8 cellular contexts compared by ENCODE assay signal in the genomic region with DNA sequence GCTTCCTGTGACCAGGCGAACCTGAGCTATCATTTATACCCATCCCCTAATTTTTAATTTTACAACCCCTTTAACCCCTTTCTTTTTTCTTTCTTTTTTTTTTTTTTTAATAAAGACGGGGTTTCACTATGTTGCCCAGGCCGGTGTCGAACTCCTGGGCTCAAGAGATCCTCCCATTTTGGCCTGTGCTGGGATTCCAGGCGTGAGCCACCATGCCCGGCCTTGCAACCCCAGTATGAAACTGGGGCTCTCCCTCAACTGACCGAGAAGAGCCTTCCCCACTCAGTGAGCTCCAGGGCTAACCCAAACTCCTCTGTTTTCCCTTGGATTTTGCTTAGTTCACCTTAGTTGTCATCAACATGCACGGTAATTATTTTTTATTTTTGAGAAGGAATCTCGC. TPM values are rescaled to one million over a fixed set of nuclear protein-coding genes. Genes with fewer than 3 reads are reported as not detected.
DNase-seq lines count a peak whose midpoint lies in the region; ATAC-seq and TF ChIP-seq lines count a peak whose summit lies in the region.

No MANE protein-coding gene starts in this region.

- TF ChIP-seq CTCF in BJ (IDR thresholded peaks at IDR 0.05; ENCODE audit: insufficient read depth, low read depth, low read length) (no peak), coronary artery (IDR thresholded peaks at IDR 0.05) (no peak)

- H3K36me3 Mint-ChIP-seq in naive thymus-derived CD8-positive, alpha-beta T cell: peaks cover 3 to 43% (median 5%) of the 10 kb centered on the region in 3 donors

- H3K27me3 Mint-ChIP-seq in naive thymus-derived CD8-positive, alpha-beta T cell: no peaks in the 10 kb centered on the region

- no peaks in the 10 kb centered on the region for H3K9me3 Mint-ChIP-seq in naive thymus-derived CD8-positive, alpha-beta T cell

- H3K36me3 ChIP-seq in BJ (ENCODE audit: control insufficient read depth, insufficient read depth, low read length): no peaks in the 10 kb centered on the region
- H3K36me3 ChIP-seq in KOPT-K1 (ENCODE audit: insufficient read depth, low read length): peaks cover 41% of the 10 kb centered on the region

- peak overlapping the region; percentile 97 to 100 (median 99) for H3K27ac Mint-ChIP-seq in naive thymus-derived CD8-positive, alpha-beta T cell

- POLR2A ChIA-PET in BJ (lab: Charles Lee): interaction anchor here (0.9 kb wide), 1 partner anchor 16 kb away, joined by 3 read pairs; a partner anchor contains a TSS
- POLR2A ChIA-PET in naive thymus-derived CD8-positive, alpha-beta T cell (lab: Charles Lee): interaction anchor here (0.5 to 8.2 kb wide), 12 partner anchors 9 to 710 kb away, joined by 3 to 109 read pairs (median 4); a partner anchor contains a TSS

- CTCF ChIA-PET in BJ (lab: Yijun Ruan, JAX): interaction anchor here (1.3 to 7.5 kb wide), 5 partner anchors 10 to 564 kb away, joined by 3 to 76 read pairs (median 6); a partner anchor contains a TSS

- H3K27ac ChIP-seq in KOPT-K1 (ENCODE audit: low read depth, low read length, poor library complexity, severe bottlenecking) (peak overlapping the region; percentile 92), coronary artery (peak overlapping the region in 1 of 2 donors; percentile 83)

- H3K4me3 ChIP-seq in BJ (ENCODE audit: low read depth, low read length) (peak overlapping the region; percentile 82), coronary artery (peak overlapping the region; percentile 89)

- ATAC-seq in naive thymus-derived CD8-positive, alpha-beta T cell: no peak
- ATAC-seq in HG02852 (IDR thresholded peaks at IDR 0.05; ENCODE audit: unreplicated experiment): no peak

- H3K4me1 Mint-ChIP-seq in naive thymus-derived CD8-positive, alpha-beta T cell: peaks cover 26 to 73% (median 55%) of the 10 kb centered on the region in 4 donors

- no peak for DNase-seq in BJ (ENCODE audit: low read depth)
- no peak for DNase-seq in coronary artery (ENCODE audit: low spot score)
- no peak for DNase-seq in naive thymus-derived CD8-positive, alpha-beta T cell
- no peak for DNase-seq in SKM-1 (lab: John Stamatoyannopoulos, UW; ENCODE audit: unreplicated experiment)
- no peak for DNase-seq in NOMO-1 treated with dmso at 0.1 percent for 144 hours (lab: John Stamatoyannopoulos, UW; ENCODE audit: unreplicated experiment)
- no peak for DNase-seq in islet precursor cell

- no peaks in the 10 kb centered on the region for H3K27me3 ChIP-seq in BJ (ENCODE audit: control insufficient read depth, insufficient read depth, low read length)

- no peaks in the 10 kb centered on the region for H3K9me3 ChIP-seq in KOPT-K1 (ENCODE audit: insufficient read depth, low read length, poor library complexity, severe bottlenecking)

- peak overlapping the region; percentile 88 to 100 (median 98) for H3K4me3 Mint-ChIP-seq in naive thymus-derived CD8-positive, alpha-beta T cell

RNA-seq across cellular contexts. Expression of a gene that starts 1.0 kb away (rescaled TPM):
- 14.2 and 35.7 TPM in 2 replicates for polyA plus RNA-seq in BJ (2011; rRNA removed)
- 19.2 and 19.3 TPM in 2 replicates for polyA minus RNA-seq in BJ (2011; rRNA and poly(A)+ RNA removed)
- total RNA-seq in naive thymus-derived CD8-positive, alpha-beta T cell: 10 to 100 TPM; 69.4 to 74.4 TPM
- polyA plus RNA-seq in naive thymus-derived CD8-positive, alpha-beta T cell: 10 to 100 TPM; 28.3 to 30.7 (median 29.5) TPM

RNA-seq across cellular contexts. Expression of a gene that starts 1.3 kb away (rescaled TPM):
- 163 and 327 TPM in 2 replicates for polyA plus RNA-seq in BJ (2011; rRNA removed)
- polyA minus RNA-seq in BJ (2011; rRNA and poly(A)+ RNA removed): 19.2 and 26.2 TPM in 2 replicates
- total RNA-seq in naive thymus-derived CD8-positive, alpha-beta T cell: 100 to 1,000 TPM in 1 of 2 experiments, 10 to 100 TPM in 1; 91.1 to 104 TPM
- polyA plus RNA-seq in naive thymus-derived CD8-positive, alpha-beta T cell: 100 to 1,000 TPM; 331 to 412 (median 399) TPM

RNA-seq across cellular contexts. Expression of a gene that starts 16.4 kb away (rescaled TPM):
- polyA plus RNA-seq in BJ (2011; rRNA removed): 8.6 and 22.9 TPM in 2 replicates
- 6.3 and 7.8 TPM in 2 replicates for polyA minus RNA-seq in BJ (2011; rRNA and poly(A)+ RNA removed)
- total RNA-seq in naive thymus-derived CD8-positive, alpha-beta T cell: 10 to 100 TPM; 54.9 to 59.3 TPM
- polyA plus RNA-seq in naive thymus-derived CD8-positive, alpha-beta T cell: 10 to 100 TPM; 11.3 to 15.5 (median 14.3) TPM
